ENCODE assay signal across 8 cellular contexts in the genomic region with DNA sequence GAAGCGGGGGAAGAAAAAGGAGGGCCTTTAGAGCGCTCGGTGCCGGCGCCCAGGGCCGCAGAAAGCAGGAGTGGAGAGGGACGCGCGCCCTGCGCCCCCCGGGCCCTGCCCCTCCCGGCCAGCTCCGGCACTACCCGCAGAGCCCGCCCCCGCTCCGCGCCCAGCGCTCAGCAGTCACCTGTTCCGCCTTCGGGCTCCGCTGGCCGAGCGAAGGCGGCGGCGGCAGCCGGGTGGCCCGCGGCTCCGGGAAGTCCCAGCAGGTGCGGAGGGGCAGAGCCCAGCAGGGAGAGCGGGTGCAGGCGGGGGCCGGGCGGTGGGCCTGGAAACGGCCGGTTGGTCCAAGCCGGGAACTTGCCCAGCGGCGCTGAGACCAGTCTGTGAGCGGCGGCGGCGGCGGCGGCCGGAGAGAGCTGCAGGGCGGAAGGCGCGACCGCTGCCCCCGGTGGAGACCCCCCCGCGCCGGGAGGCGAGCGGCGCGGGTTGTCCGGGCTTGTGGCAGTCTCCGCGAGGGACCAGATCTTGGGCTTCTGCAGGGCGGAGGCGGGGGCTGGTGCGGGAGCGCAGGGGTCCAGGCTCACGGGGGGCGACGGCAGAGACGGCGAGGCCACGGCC. TPM values are rescaled to one million over a fixed set of nuclear protein-coding genes. Genes with fewer than 3 reads are reported as not detected.
DNase-seq lines count a peak whose midpoint lies in the region; ATAC-seq and TF ChIP-seq lines count a peak whose summit lies in the region.

No MANE protein-coding gene starts in this region.

- intact Hi-C loops in upper lobe of right lung (cut with DNase I) = no loop called here
- intact Hi-C loops in dorsolateral prefrontal cortex (cut with DNase I) = loop anchor here in 1 of 2 donors (10.0 kb wide), 1 partner anchor 650 kb away; a partner anchor contains a TSS

- no peaks in the 10 kb centered on the region for H3K9me3 Mint-ChIP-seq in activated T-cell treated with anti-CD3 and anti-CD28 coated beads, Interleukin-2, amount 50 U/mL, for 72 hours
- H3K9me3 Mint-ChIP-seq in activated T-cell treated with anti-CD3 and anti-CD28 coated beads, Interleukin-2, amount 50 U/mL, for 24 hours = no peaks in the 10 kb centered on the region

- H3K4me1 ChIP-seq in upper lobe of right lung = peaks cover 19% of the 10 kb centered on the region

- peaks cover 38% of the 10 kb centered on the region for H3K4me1 Mint-ChIP-seq in activated T-cell treated with anti-CD3 and anti-CD28 coated beads, Interleukin-2, amount 50 U/mL, for 72 hours (ENCODE audit: low read depth)
- peaks cover 36% of the 10 kb centered on the region for H3K4me1 Mint-ChIP-seq in activated T-cell treated with anti-CD3 and anti-CD28 coated beads, Interleukin-2, amount 50 U/mL, for 24 hours (ENCODE audit: low read depth)

- H3K4me3 Mint-ChIP-seq in activated T-cell treated with anti-CD3 and anti-CD28 coated beads, Interleukin-2, amount 50 U/mL, for 72 hours = peak overlapping the region; percentile 19 to 88
- no peak overlapping the region for H3K4me3 Mint-ChIP-seq in activated T-cell treated with anti-CD3 and anti-CD28 coated beads, Interleukin-2, amount 50 U/mL, for 24 hours

- TF ChIP-seq CTCF in upper lobe of right lung (IDR thresholded peaks at IDR 0.05) = no peak
- TF ChIP-seq CTCF in dorsolateral prefrontal cortex (IDR thresholded peaks at IDR 0.05 in 54 of 56, conservative IDR thresholded peaks at IDR 0.05 in 2 of 56; ENCODE audit: low read depth in 1 of 56, partially characterized antibody in 56 of 56) = no peak

- peaks cover 3 to 8% of the 10 kb centered on the region in 2 donors for H3K36me3 Mint-ChIP-seq in activated T-cell treated with anti-CD3 and anti-CD28 coated beads, Interleukin-2, amount 50 U/mL, for 72 hours (ENCODE audit: insufficient read depth in 2 of 2)
- no peaks in the 10 kb centered on the region for H3K36me3 Mint-ChIP-seq in activated T-cell treated with anti-CD3 and anti-CD28 coated beads, Interleukin-2, amount 50 U/mL, for 24 hours (ENCODE audit: low read depth)

- no peak for DNase-seq in activated T-cell treated with anti-CD3 and anti-CD28 coated beads, Interleukin-2, amount 50 U/mL, for 72 hours
- no peak for DNase-seq in activated T-cell treated with anti-CD3 and anti-CD28 coated beads, Interleukin-2, amount 50 U/mL, for 24 hours
- peak; percentile 51 for DNase-seq in astrocyte of the hippocampus (ENCODE audit: low read depth, low spot score)
- peak; percentile 49 for DNase-seq in left lobe of liver (ENCODE audit: low spot score)
- DNase-seq in upper lobe of right lung = no peak
- no peak for DNase-seq in dorsolateral prefrontal cortex
- DNase-seq in OCI-M2 (lab: John Stamatoyannopoulos, UW; ENCODE audit: unreplicated experiment) = no peak

- no peak for ATAC-seq in activated T-cell treated with anti-CD3 and anti-CD28 coated beads, Interleukin-2, amount 50 U/mL, for 72 hours (replicated peaks in 1 of 2)
- ATAC-seq in left lobe of liver (peak; percentile 37), upper lobe of right lung (no peak), HG03432 (IDR thresholded peaks at IDR 0.05; ENCODE audit: unreplicated experiment) (no peak)

- H3K27ac Mint-ChIP-seq in activated T-cell treated with anti-CD3 and anti-CD28 coated beads, Interleukin-2, amount 50 U/mL, for 72 hours = no peak overlapping the region
- no peak overlapping the region for H3K27ac Mint-ChIP-seq in activated T-cell treated with anti-CD3 and anti-CD28 coated beads, Interleukin-2, amount 50 U/mL, for 24 hours

- H3K4me3 ChIP-seq in upper lobe of right lung (peak overlapping the region; percentile 60), dorsolateral prefrontal cortex (peak overlapping the region in 21 of 59 donors; percentile 1 to 62 (median 24))

- H3K36me3 ChIP-seq in upper lobe of right lung = no peaks in the 10 kb centered on the region

- peak overlapping the region; percentile 81 for H3K27ac ChIP-seq in upper lobe of right lung
- no peak overlapping the region for H3K27ac ChIP-seq in dorsolateral prefrontal cortex

- H3K27me3 ChIP-seq in upper lobe of right lung = peaks cover 59% of the 10 kb centered on the region
- H3K27me3 ChIP-seq in dorsolateral prefrontal cortex = peaks cover 8 to 100% (median 89%) of the 10 kb centered on the region in 45 donors

- H3K9me3 ChIP-seq in upper lobe of right lung = no peaks in the 10 kb centered on the region

- peaks cover 75% of the 10 kb centered on the region for H3K27me3 Mint-ChIP-seq in activated T-cell treated with anti-CD3 and anti-CD28 coated beads, Interleukin-2, amount 50 U/mL, for 72 hours (ENCODE audit: low read depth)
- peaks cover 85% of the 10 kb centered on the region for H3K27me3 Mint-ChIP-seq in activated T-cell treated with anti-CD3 and anti-CD28 coated beads, Interleukin-2, amount 50 U/mL, for 24 hours

RNA-seq across cellular contexts. Expression of a gene that starts 2.2 kb away (rescaled TPM):
- 1 to 10 TPM; 1.7 to 2.5 TPM for total RNA-seq in activated T-cell treated with anti-CD3 and anti-CD28 coated beads, Interleukin-2, amount 50 U/mL, for 72 hours
- total RNA-seq in left lobe of liver (1.4 TPM), upper lobe of right lung (89.2 TPM), dorsolateral prefrontal cortex (1 to 10 TPM in 3 of 120 experiments, under 1 TPM in 27, not detected in 90; 0.16 to 2.1 (median 0.51) TPM)

Comparison
In these comparisons a context has a peak if more than half of its experiments do, and no peak if none do; other contexts are left out.
1. DNase-seq: peak in astrocyte of the hippocampus (single experiment) and left lobe of liver (single experiment); none in activated T-cell treated with anti-CD3 and anti-CD28 coated beads, Interleukin-2, amount 50 U/mL, for 72 hours (0 of 2), activated T-cell treated with anti-CD3 and anti-CD28 coated beads, Interleukin-2, amount 50 U/mL, for 24 hours (single experiment), upper lobe of right lung (single experiment), dorsolateral prefrontal cortex (0 of 10) and OCI-M2 (single experiment).
2. RNA of a gene that starts 2.2 kb away (total RNA-seq): 89.2 TPM in upper lobe of right lung (single experiment); 1.7 to 2.5 TPM in activated T-cell treated with anti-CD3 and anti-CD28 coated beads, Interleukin-2, amount 50 U/mL, for 72 hours, 1.4 TPM in left lobe of liver (single experiment) and 0.16 to 2.1 TPM in dorsolateral prefrontal cortex; every median in the first group is over 10 times any median in the second.